In the genomic region with DNA sequence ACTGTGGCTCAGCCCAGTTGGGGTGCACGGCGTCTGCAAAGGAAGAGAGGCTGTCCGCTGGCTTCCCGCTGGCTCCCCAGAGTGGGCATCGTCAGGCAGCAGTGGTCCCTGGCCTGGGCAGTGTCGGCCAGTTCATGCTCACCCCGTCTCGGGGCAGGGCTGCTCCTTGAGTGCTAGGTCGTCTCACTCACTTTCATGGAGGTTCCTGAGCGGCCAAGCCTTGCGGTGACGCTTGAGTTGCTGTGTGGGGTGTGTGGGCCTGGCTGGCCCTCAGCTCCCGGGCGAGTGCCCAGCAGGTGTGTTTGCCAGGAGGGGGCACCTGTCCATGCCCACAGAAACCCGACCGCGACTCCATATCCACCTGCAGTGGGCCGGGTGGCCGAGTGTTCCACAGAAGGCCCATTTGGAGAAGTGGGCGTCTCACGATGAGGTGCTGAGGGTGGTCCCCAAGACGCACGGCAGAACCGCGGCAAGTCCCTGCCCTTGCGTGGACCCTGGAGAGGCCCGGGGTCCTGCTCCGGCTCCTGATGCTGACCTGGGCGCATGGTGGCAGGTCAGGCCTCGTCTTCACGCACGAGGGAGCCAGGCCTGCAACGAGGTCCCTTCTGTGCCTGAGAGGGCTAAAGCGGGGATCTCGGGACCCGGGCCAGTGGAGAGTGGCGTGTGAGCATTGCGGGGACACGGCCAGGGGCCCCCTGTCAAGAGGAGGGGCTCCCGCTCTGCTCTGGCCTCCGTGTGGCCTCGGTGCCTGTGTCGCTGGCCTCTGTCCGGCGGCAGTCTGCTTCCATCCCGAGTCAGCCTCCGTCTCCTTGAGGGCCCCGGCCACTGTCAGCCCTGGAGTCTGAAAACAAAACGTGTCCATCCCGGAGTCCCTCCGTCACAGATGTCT, we compare ENCODE assay signal across 1 cellular context.
TF ChIP-seq lines count a peak whose summit lies in the region.

No MANE protein-coding gene starts in this region.

TF ChIP-seq in GM12891, 5 proteins besides CTCF, POLR2A, EP300 and RAD21:
- TF ChIP-seq SPI1 (IDR thresholded peaks at IDR 0.05; ENCODE audit: low read depth, low read length) (no peak), TAF1 (IDR thresholded peaks at IDR 0.05; ENCODE audit: low read depth, low read length) (no peak), POU2F2 (IDR thresholded peaks at IDR 0.05; ENCODE audit: low read depth, low read length) (no peak), POLR2AphosphoS5 (IDR thresholded peaks at IDR 0.05; ENCODE audit: low read depth, low read length) (no peak), PAX5 (IDR thresholded peaks at IDR 0.05; ENCODE audit: insufficient read depth, low read length, severe bottlenecking) (no peak)
